Comparison of ENCODE assay signal across 1 cellular context in the genomic region with DNA sequence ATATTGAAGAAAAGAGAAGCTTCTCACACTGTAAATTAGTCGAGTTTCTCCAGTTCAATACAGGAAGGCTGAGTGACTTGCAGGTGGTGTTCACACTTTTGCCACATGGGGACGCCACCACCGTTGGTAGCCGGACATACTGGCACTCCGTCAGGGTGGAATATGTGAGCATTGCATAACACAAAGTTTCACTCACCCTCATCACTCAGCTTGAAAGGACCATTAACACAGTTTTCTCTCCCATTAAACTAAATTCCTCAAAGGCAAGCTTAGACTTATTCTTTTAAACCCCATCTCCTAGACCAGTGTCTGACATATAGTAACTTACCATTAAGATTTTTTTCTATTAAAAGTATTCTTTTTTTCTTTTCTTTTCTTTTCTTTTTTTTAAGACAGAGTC.
TF ChIP-seq lines count a peak whose summit lies in the region.

No MANE protein-coding gene starts in this region.

TF ChIP-seq in HepG2, 621 proteins besides CTCF, POLR2A, EP300 and RAD21 (continued from another document and continues in another):
- TF ChIP-seq MIER3 (CRISPR knock-in tag; IDR thresholded peaks at IDR 0.05; ENCODE audit: borderline replicate concordance) (0 out of 2 replicates have a peak, but pooled peaks have one; percentile 30), NFYC (CRISPR knock-in tag; IDR thresholded peaks at IDR 0.05) (no peak), MAFK (conservative IDR thresholded peaks at IDR 0.05 in 1 of 2, IDR thresholded peaks at IDR 0.05 in 1 of 2; ENCODE audit: low read length in 2 of 2) (no peak), MED1 (CRISPR knock-in tag; IDR thresholded peaks at IDR 0.05) (peak; percentile 74), ISL2 (CRISPR knock-in tag; IDR thresholded peaks at IDR 0.05) (peak; percentile 25; the same call in 1 of the 2 replicates), ZBTB7B (CRISPR knock-in tag; IDR thresholded peaks at IDR 0.05) (no peak), ZNF616 (CRISPR knock-in tag; IDR thresholded peaks at IDR 0.05; ENCODE audit: low read depth) (no peak), AKNA (CRISPR knock-in tag; IDR thresholded peaks at IDR 0.05; ENCODE audit: borderline replicate concordance) (no peak), STAT5B (CRISPR knock-in tag; IDR thresholded peaks at IDR 0.05) (no peak), NR2C2 (CRISPR knock-in tag; IDR thresholded peaks at IDR 0.05; ENCODE audit: borderline replicate concordance) (no peak), ATF7-NPFF (CRISPR knock-in tag; IDR thresholded peaks at IDR 0.05; ENCODE audit: low read depth) (no peak), SKI (IDR thresholded peaks at IDR 0.05; ENCODE audit: partially characterized antibody) (peak; percentile 28), ZNF713 (CRISPR knock-in tag; IDR thresholded peaks at IDR 0.05) (no peak), HOXA3 (CRISPR knock-in tag; IDR thresholded peaks at IDR 0.05) (peak; percentile 38; the same call in 1 of the 2 replicates), PITX1 (CRISPR knock-in tag; IDR thresholded peaks at IDR 0.05) (no peak), NCOA2 (CRISPR knock-in tag; IDR thresholded peaks at IDR 0.05) (peak; percentile 47; the same call in 1 of the 2 replicates), ZBTB39 (CRISPR knock-in tag; IDR thresholded peaks at IDR 0.05) (no peak), IRF1 (CRISPR knock-in tag; IDR thresholded peaks at IDR 0.05; ENCODE audit: low read depth) (no peak), PHB2 (IDR thresholded peaks at IDR 0.05; ENCODE audit: partially characterized antibody) (no peak), MAX (IDR thresholded peaks at IDR 0.05) (peak; percentile 57; the same call in 1 of the 2 replicates), ZNF782 (CRISPR knock-in tag; IDR thresholded peaks at IDR 0.05; ENCODE audit: borderline replicate concordance) (no peak), ZSCAN9 (CRISPR knock-in tag; IDR thresholded peaks at IDR 0.05; ENCODE audit: borderline replicate concordance) (peak; percentile 41; the same call in 1 of the 2 replicates), ZNF33A (CRISPR knock-in tag; IDR thresholded peaks at IDR 0.05; ENCODE audit: borderline replicate concordance) (no peak), ZNF18 (CRISPR knock-in tag; IDR thresholded peaks at IDR 0.05; ENCODE audit: insufficient replicate concordance) (no peak), MXI1 (IDR thresholded peaks at IDR 0.05; ENCODE audit: borderline replicate concordance, low read depth, low read length) (0 out of 3 replicates have a peak, but pooled peaks have one; percentile 22), TP53 (CRISPR knock-in tag; conservative IDR thresholded peaks at IDR 0.05) (no peak), ZNF558 (CRISPR knock-in tag; IDR thresholded peaks at IDR 0.05; ENCODE audit: borderline replicate concordance) (0 out of 2 replicates have a peak, but pooled peaks have one; percentile 36), ETV5 (CRISPR knock-in tag; IDR thresholded peaks at IDR 0.05; ENCODE audit: borderline replicate concordance) (peak; percentile 51; the same call in 1 of the 2 replicates), RNF219 (CRISPR knock-in tag; IDR thresholded peaks at IDR 0.05) (no peak), DNMT1 (CRISPR knock-in tag; IDR thresholded peaks at IDR 0.05) (no peak), ZNF576 (CRISPR knock-in tag; IDR thresholded peaks at IDR 0.05) (no peak), HINFP (CRISPR knock-in tag; IDR thresholded peaks at IDR 0.05; ENCODE audit: low read depth) (no peak), ZNF878 (CRISPR knock-in tag; IDR thresholded peaks at IDR 0.05) (no peak), HOXD1 (CRISPR knock-in tag; IDR thresholded peaks at IDR 0.05) (no peak), RFX3 (CRISPR knock-in tag; IDR thresholded peaks at IDR 0.05) (no peak), ZNF143 (CRISPR knock-in tag; IDR thresholded peaks at IDR 0.05) (no peak), SNAPC4 (CRISPR knock-in tag; IDR thresholded peaks at IDR 0.05) (no peak), BRD4 (CRISPR knock-in tag; IDR thresholded peaks at IDR 0.05) (no peak; the same call in 1 of the 2 replicates), HMGA1 (CRISPR knock-in tag; conservative IDR thresholded peaks at IDR 0.05) (no peak), BCL6 (CRISPR knock-in tag; IDR thresholded peaks at IDR 0.05) (peak; percentile 69), FOXJ3 (CRISPR knock-in tag; IDR thresholded peaks at IDR 0.05; ENCODE audit: borderline replicate concordance) (no peak)
